8 cellular contexts compared by ENCODE assay signal in the genomic region with DNA sequence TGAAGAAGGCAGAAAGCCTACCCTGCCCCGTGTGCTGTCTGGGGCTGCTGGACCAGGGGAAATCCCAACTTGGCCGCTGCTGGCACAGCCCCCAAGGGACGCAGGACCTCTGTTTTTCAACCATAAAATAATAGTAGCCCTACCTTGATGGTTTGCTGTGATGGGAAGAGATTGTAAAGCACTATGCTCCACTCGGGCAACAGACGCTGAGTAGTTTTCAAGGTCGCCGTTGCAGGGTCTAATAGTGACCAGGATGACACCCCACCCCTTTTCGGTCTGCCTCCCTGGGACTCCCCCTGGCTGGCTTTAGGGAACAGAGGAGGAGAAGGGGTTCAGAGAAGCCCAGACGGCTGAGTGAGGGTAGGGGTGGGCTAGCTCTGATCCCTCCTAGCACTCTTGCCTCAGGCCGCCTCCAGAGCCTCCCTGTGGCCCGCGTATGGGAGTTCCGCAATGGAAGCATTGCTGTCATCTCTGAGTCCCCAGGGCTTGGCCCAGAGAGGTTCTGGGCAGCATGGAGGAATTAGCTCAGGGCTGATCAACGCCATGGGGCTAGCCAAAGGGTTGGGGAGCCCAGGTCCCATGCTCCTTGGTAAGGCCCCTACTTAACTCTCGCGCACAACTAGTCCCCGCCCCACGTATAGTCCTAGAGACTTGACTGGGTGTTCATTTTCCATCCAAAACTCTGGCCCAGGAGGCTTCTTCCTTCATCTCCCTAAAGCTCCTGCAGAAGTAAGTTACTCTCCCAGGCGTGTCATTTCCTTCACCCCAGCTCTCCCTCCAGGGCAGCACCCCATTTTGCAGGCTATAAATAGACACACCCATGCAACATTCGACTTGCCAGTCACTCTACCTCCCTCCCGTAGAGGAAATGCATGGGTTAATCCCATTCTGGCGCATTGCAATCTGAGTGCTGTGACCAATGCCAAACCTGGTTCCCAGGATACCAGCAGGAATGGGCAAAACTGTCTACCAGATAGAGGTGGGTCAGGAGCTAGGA. TPM values are rescaled to one million over a fixed set of nuclear protein-coding genes. Genes with fewer than 3 reads are reported as not detected.
DNase-seq lines count a peak whose midpoint lies in the region; ATAC-seq, FAIRE-seq and TF ChIP-seq lines count a peak whose summit lies in the region.

No MANE protein-coding gene starts in this region.

- peaks cover 26% of the 10 kb centered on the region for H3K4me1 Mint-ChIP-seq in astrocyte (ENCODE audit: low read depth, unreplicated experiment)

- H3K9me3 ChIP-seq in BLaER1, result no peaks in the 10 kb centered on the region
- no peaks in the 10 kb centered on the region for H3K9me3 ChIP-seq in Karpas-422 (ENCODE audit: low read length)
- H3K9me3 ChIP-seq in astrocyte (ENCODE audit: insufficient read depth, low read depth, low read length), result no peaks in the 10 kb centered on the region
- no peaks in the 10 kb centered on the region for H3K9me3 ChIP-seq in left lung
- H3K9me3 ChIP-seq in thymus (ENCODE audit: control insufficient read depth), result no peaks in the 10 kb centered on the region

- intact Hi-C loops in left lung (cut with DNase I), result no loop called here

- H3K4me3 Mint-ChIP-seq in astrocyte (ENCODE audit: unreplicated experiment), result peak overlapping the region; percentile 79

- H3K4me2 ChIP-seq in BLaER1 (peak overlapping the region; percentile 96), Karpas-422 (ENCODE audit: low read depth, low read length, poor library complexity, severe bottlenecking) (peak overlapping the region; percentile 95), astrocyte (ENCODE audit: low read length) (peak overlapping the region; percentile 90)

- H4K20me1 ChIP-seq in BLaER1, result peaks cover 39% of the 10 kb centered on the region
- H4K20me1 ChIP-seq in Karpas-422 (ENCODE audit: insufficient read depth, low read depth, low read length), result no peaks in the 10 kb centered on the region; the same call in 1 of the 2 replicates
- peaks cover 34% of the 10 kb centered on the region for H4K20me1 ChIP-seq in astrocyte (ENCODE audit: insufficient read depth, low read length)

- peak overlapping the region; percentile 85; the same call in 1 of the 2 replicates for H2AFZ ChIP-seq in Karpas-422 (ENCODE audit: low read length)
- peak overlapping the region; percentile 78 for H2AFZ ChIP-seq in astrocyte (ENCODE audit: low read depth, low read length)

- ATAC-seq in GM21526 (IDR thresholded peaks at IDR 0.05; ENCODE audit: low FRiP score, unreplicated experiment) (peak; percentile 17), left lung (peak; percentile 1)

- no peaks in the 10 kb centered on the region for H3K9me3 Mint-ChIP-seq in astrocyte (ENCODE audit: unreplicated experiment)

- no peaks in the 10 kb centered on the region for H3K9me2 ChIP-seq in Karpas-422 (replicated peaks; ENCODE audit: insufficient read depth, low read length)

- H3K4me1 ChIP-seq in BLaER1 (peaks cover 74% of the 10 kb centered on the region), Karpas-422 (ENCODE audit: low read length) (peaks cover 46% of the 10 kb centered on the region), astrocyte (ENCODE audit: insufficient read depth, low read length) (peaks cover 19% of the 10 kb centered on the region), left lung (peaks cover 34 to 79% of the 10 kb centered on the region in 2 donors), thymus (ENCODE audit: control insufficient read depth, insufficient read depth, low read length) (peaks cover 28% of the 10 kb centered on the region)

- H3K27ac ChIP-seq in BLaER1 (peak overlapping the region; percentile 86), Karpas-422 (ENCODE audit: low read length) (no peak overlapping the region), astrocyte (ENCODE audit: low read depth, low read length) (peak overlapping the region; percentile 88), left lung (peak overlapping the region; percentile 94 to 100), thymus (ENCODE audit: low read depth) (peak overlapping the region; percentile 98)

- peak overlapping the region; percentile 38 for H3K27ac Mint-ChIP-seq in astrocyte (ENCODE audit: unreplicated experiment)

- H3K9ac ChIP-seq in BLaER1 (peak overlapping the region; percentile 95), Karpas-422 (ENCODE audit: low read length) (peak overlapping the region; percentile 78), astrocyte (ENCODE audit: low read length) (peak overlapping the region; percentile 92)

- FAIRE-seq in astrocyte (lab: Jason Lieb, UNC), result no peak

- no peak for DNase-seq in Karpas-422
- no peak for DNase-seq in astrocyte (ENCODE audit: low read depth)
- DNase-seq in left lung, result peak in 1 of 2 donors; percentile 55
- no peak for DNase-seq in NCI-H510A treated with DMSO at 0.1 percent for 48 hours (lab: John Stamatoyannopoulos, UW)
- no peak for DNase-seq in NCI-H2227 (lab: John Stamatoyannopoulos, UW; ENCODE audit: unreplicated experiment)

- H3K27me3 ChIP-seq in BLaER1 (no peaks in the 10 kb centered on the region), Karpas-422 (ENCODE audit: low read length) (no peaks in the 10 kb centered on the region), astrocyte (ENCODE audit: insufficient read depth, low read length) (no peaks in the 10 kb centered on the region), left lung (no peaks in the 10 kb centered on the region), thymus (ENCODE audit: control insufficient read depth, insufficient read depth) (no peaks in the 10 kb centered on the region)

- H3K4me3 ChIP-seq in BLaER1 (peak overlapping the region; percentile 96), Karpas-422 (ENCODE audit: low read length) (peak overlapping the region; percentile 82), astrocyte (ENCODE audit: insufficient read depth, low read depth, low read length) (peak overlapping the region; percentile 72), left lung (peak overlapping the region; percentile 77 to 93), thymus (ENCODE audit: low read length) (peak overlapping the region; percentile 53)

- no peak for TF ChIP-seq CTCF in astrocyte (IDR thresholded peaks at IDR 0.05; ENCODE audit: insufficient read depth, low read depth, low read length)
- no peak for TF ChIP-seq CTCF in left lung (IDR thresholded peaks at IDR 0.05)

- peaks cover 30% of the 10 kb centered on the region for H3K36me3 ChIP-seq in BLaER1
- no peaks in the 10 kb centered on the region for H3K36me3 ChIP-seq in Karpas-422 (ENCODE audit: insufficient read depth, low read length)
- H3K36me3 ChIP-seq in astrocyte (ENCODE audit: insufficient read depth, low read length), result peaks cover 4% of the 10 kb centered on the region
- peaks cover 0 to 28% of the 10 kb centered on the region in 2 donors for H3K36me3 ChIP-seq in left lung
- peaks cover 16% of the 10 kb centered on the region for H3K36me3 ChIP-seq in thymus (ENCODE audit: control insufficient read depth, insufficient read depth)

- H3K36me3 Mint-ChIP-seq in astrocyte (ENCODE audit: low read depth, unreplicated experiment), result peaks cover 18% of the 10 kb centered on the region

- H3K79me2 ChIP-seq in Karpas-422 (ENCODE audit: low read length) (no peaks in the 10 kb centered on the region), astrocyte (ENCODE audit: insufficient read depth, low read length) (peaks cover 33% of the 10 kb centered on the region)

- WGBS in thymus, result 78% methylated on average over 22 of the region's 22 CpGs

- H3K27me3 Mint-ChIP-seq in astrocyte (ENCODE audit: low read depth, unreplicated experiment), result peaks cover 2% of the 10 kb centered on the region

RNA-seq across cellular contexts. Expression of gene IRF1, which starts 1.1 kb away (rescaled TPM):
- 4.8 and 7.3 TPM in 2 replicates for total RNA-seq in Karpas-422 (2014; rRNA removed; shearing (Covaris generic); ENCODE audit: low replicate concordance)
- total RNA-seq in astrocyte (39.7 and 42.5 TPM in 2 replicates), left lung (10 to 100 TPM; 41.4 to 93.3 TPM)
- polyA plus RNA-seq in thymus, result 47.7 TPM

RNA-seq across cellular contexts. Expression of gene IL5, which starts 51.7 kb away (rescaled TPM):
- total RNA-seq in Karpas-422 (2014; rRNA removed; shearing (Covaris generic); ENCODE audit: low replicate concordance), result not detected in 2 replicates
- not detected in 2 replicates for total RNA-seq in astrocyte
- not detected for total RNA-seq in left lung
- 0.43 TPM for polyA plus RNA-seq in thymus
